In the genomic region with DNA sequence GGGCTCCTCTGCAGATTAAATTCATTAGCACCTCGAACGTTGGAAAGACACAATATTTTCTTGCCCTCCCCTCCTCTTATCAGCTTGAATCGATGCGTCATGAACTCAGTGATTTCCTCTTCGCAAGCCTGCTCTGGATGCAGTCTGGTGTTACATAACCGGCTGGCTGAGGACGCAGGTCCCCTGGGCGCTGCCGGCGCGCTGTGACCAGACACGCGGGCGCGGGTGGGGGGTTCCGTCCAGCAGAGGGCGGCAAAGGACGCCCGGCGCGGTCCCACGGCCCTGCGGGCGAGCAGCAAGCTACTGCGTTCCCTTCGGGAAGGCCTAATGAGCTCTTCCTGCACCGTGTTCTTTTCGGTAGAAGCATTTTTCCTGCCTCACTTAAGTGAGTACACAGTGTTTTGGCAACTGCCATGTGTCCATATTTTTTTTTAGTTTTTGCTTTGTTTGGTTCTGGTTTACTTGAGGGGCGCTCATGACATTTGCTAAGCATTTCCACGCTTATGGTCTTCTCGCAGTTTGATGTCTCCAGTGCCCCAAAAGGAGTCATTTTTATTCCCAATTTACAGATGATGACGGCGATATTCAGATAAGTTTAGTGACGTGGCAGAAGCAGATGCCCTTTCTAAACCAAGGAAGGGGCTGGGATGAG, we compare ENCODE assay signal across 8 cellular contexts.
DNase-seq lines count a peak whose midpoint lies in the region; ATAC-seq, FAIRE-seq and TF ChIP-seq lines count a peak whose summit lies in the region.

No MANE protein-coding gene starts in this region.

- H3K36me3 Mint-ChIP-seq in T-helper 17 cell (ENCODE audit: low read depth): no peaks in the 10 kb centered on the region

- peak overlapping the region; percentile 76 for H3K27ac Mint-ChIP-seq in T-helper 17 cell

- H3K4me1 Mint-ChIP-seq in T-helper 17 cell: peaks cover 18% of the 10 kb centered on the region

- peaks cover 0 to 25% of the 10 kb centered on the region in 2 donors for H3K4me1 ChIP-seq in right atrium auricular region

- peak overlapping the region in 1 of 2 donors; percentile 23 for H3K4me3 ChIP-seq in right atrium auricular region

- DNase-seq in GM12892 (ENCODE audit: insufficient read length) (peak; percentile 76), NCI-H1436 (lab: John Stamatoyannopoulos, UW) (peak; percentile 83), T-helper 17 cell (peak; percentile 72 to 81 (median 74)), right atrium auricular region (ENCODE audit: low spot score) (peak; percentile 95), renal cortical epithelial cell (ENCODE audit: low read depth) (peak; percentile 61), NCI-H446 treated with DMSO at 0.1 percent for 48 hours (lab: John Stamatoyannopoulos, UW) (no peak)

- H3K9me3 ChIP-seq in T-helper 17 cell (ENCODE audit: control insufficient read depth, low read length, poor library complexity, severe bottlenecking): no peaks in the 10 kb centered on the region
- H3K9me3 ChIP-seq in right atrium auricular region: no peaks in the 10 kb centered on the region

- H3K27me3 ChIP-seq in right atrium auricular region: no peaks in the 10 kb centered on the region

- TF ChIP-seq POLR2A in GM12892 (IDR thresholded peaks at IDR 0.05; ENCODE audit: low read depth, low read length): no peak

- FAIRE-seq in GM12892 (lab: Jason Lieb, UNC): peak; percentile 91

- TF ChIP-seq CTCF in right atrium auricular region (IDR thresholded peaks at IDR 0.05): peak; percentile 89 to 99

- peaks cover 21% of the 10 kb centered on the region for H3K27me3 Mint-ChIP-seq in T-helper 17 cell

- H3K36me3 ChIP-seq in right atrium auricular region: no peaks in the 10 kb centered on the region

- peak overlapping the region; percentile 56 for H3K27ac ChIP-seq in angular gyrus (ENCODE audit: low read depth, low read length)
- peak overlapping the region in 1 of 2 donors; percentile 46 for H3K27ac ChIP-seq in right atrium auricular region

- ATAC-seq in HG02840 (IDR thresholded peaks at IDR 0.05; ENCODE audit: low FRiP score, unreplicated experiment): peak; percentile 91
- peak; percentile 96 for ATAC-seq in T-helper 17 cell

- H3K4me3 Mint-ChIP-seq in T-helper 17 cell: peak overlapping the region; percentile 71
